In genomic region chr10:115384665-115385064, GRCh38 we compare ENCODE assay signal across 33 cellular contexts.
"Had no signal": no experiment of that assay in that cellular context is flagged by ENCODE, and none has a peak within 500 bp of the region (broad histone marks: within the 10 kb centered on the region; RNA-seq: fewer than 3 reads in every experiment).

No MANE protein-coding gene starts in this region.

- DNase-seq: activated CD4-positive, alpha-beta memory T cell treated with anti-CD3 and anti-CD28 coated beads, Interleukin-2, amount 10 ng/mL, durations not matched to agents 7 days and 5 days; activated CD4-positive, alpha-beta T cell treated with anti-CD3 and anti-CD28 coated beads for 1 hour; activated CD4-positive, alpha-beta T cell treated with anti-CD3 and anti-CD28 coated beads for 36 hours; activated CD4-positive, alpha-beta T cell treated with anti-CD3 and anti-CD28 coated beads for 48 hours; activated CD4-positive, alpha-beta T cell treated with anti-CD3 and anti-CD28 coated beads, Interleukin-2, amount 10 ng/mL, durations not matched to agents 7 days and 5 days; activated CD4-positive, alpha-beta T cell treated with anti-CD3 and anti-CD28 coated beads, Interleukin-2, amount 50 U/mL, for 48 hours; activated CD4-positive, CD25-positive, alpha-beta regulatory T cell; activated CD8-positive, alpha-beta memory T cell treated with anti-CD3 and anti-CD28 coated beads for 24 hours; activated CD8-positive, alpha-beta memory T cell treated with anti-CD3 and anti-CD28 coated beads, Interleukin-2, amount 10 ng/mL, durations not matched to agents 7 days and 5 days; activated CD8-positive, alpha-beta memory T cell treated with anti-CD3 and anti-CD28 coated beads, Interleukin-2, amount 50 U/mL, for 48 hours; activated CD8-positive, alpha-beta T cell treated with anti-CD3 and anti-CD28 coated beads, Interleukin-2, amount 10 ng/mL, durations not matched to agents 7 days and 5 days; activated effector memory CD4-positive, alpha-beta T cell treated with Interleukin-2 at 50 U/mL for 16 hours; activated gamma-delta T cell; activated naive CD4-positive, alpha-beta T cell treated with anti-CD3 and anti-CD28 coated beads, Interleukin-2, amount 10 ng/mL, durations not matched to agents 7 days and 5 days; activated naive CD4-positive, alpha-beta T cell treated with Interleukin-2 at 50 U/mL for 16 hours; activated naive CD8-positive, alpha-beta T cell treated with anti-CD3 and anti-CD28 coated beads, Interleukin-2, amount 10 ng/mL, durations not matched to agents 7 days and 5 days; activated naive CD8-positive, alpha-beta T cell treated with anti-CD3 and anti-CD28 coated beads, Interleukin-2, amount 50 U/mL, for 24 hours; activated T-cell treated with anti-CD3 and anti-CD28 coated beads, Interleukin-2, amount 50 U/mL, for 24 hours; activated T-cell treated with anti-CD3 and anti-CD28 coated beads, Interleukin-2, amount 50 U/mL, for 48 hours; amygdala; aorta; body of pancreas; brain microvascular endothelial cell; central memory CD4-positive, alpha-beta T cell; T-helper 2 cell; T-helper 9 cell; WERI-Rb-1 had no signal

- FAIRE-seq: astrocyte, colon, TTC549 had no signal

- H3K4me1 ChIP-seq: body of pancreas, breast epithelium had no signal

- H3K27ac ChIP-seq: body of pancreas, brain microvascular endothelial cell, breast epithelium, WERI-Rb-1 had no signal

- H3K4me3 ChIP-seq: body of pancreas, breast epithelium had no signal

- H3K27me3 ChIP-seq: body of pancreas, brain microvascular endothelial cell, breast epithelium had no signal

- ATAC-seq: activated CD4-positive, alpha-beta T cell treated with anti-CD3 and anti-CD28 coated beads for 36 hours; activated CD4-positive, CD25-positive, alpha-beta regulatory T cell treated with anti-CD3 and anti-CD28 coated beads, Interleukin-2, amount 50 U/mL, for 24 hours; activated CD8-positive, alpha-beta memory T cell treated with anti-CD3 and anti-CD28 coated beads, Interleukin-2, amount 10 ng/mL, durations not matched to agents 7 days and 5 days; activated CD8-positive, alpha-beta T cell treated with anti-CD3 and anti-CD28 coated beads, Interleukin-2, amount 10 ng/mL, durations not matched to agents 7 days and 5 days; activated naive CD8-positive, alpha-beta T cell treated with anti-CD3 and anti-CD28 coated beads, Interleukin-2, amount 50 U/mL, for 24 hours; body of pancreas; WTC11 had no signal

- H3K36me3 ChIP-seq: brain microvascular endothelial cell, breast epithelium, WERI-Rb-1 had no signal

- H3K9me3 ChIP-seq: body of pancreas, breast epithelium had no signal
